ENCODE assay signal across 10 cellular contexts in the genomic region with DNA sequence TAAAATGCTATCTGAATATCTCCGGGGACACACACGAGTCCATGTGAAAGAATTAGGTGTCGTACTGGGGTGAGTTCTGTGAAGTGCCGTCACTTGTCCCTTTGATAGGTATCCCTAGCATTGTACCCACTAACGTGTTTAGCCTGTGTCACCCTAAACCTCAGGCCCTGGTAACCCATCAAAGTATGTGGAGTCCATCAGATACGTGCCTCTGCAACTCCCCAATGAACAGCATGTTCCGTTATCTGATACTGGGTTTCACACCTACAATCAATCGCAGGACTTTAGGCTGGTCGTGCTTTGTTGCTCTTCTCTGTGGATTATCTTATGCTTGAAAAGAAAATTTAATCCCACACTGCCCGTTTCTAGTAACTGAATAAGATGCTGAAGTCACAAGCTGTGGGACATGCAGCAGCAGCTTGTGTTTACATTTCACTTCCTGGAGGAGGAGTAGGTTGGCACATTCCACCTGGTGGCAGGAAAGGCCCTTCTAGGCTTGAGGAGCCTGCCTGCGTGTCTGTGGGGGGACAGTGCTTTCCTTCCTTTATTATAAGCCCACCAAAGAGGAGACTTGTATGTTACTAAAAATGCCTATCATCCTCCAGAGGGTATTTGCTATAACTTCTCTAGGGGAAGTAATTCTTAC.
DNase-seq lines count a peak whose midpoint lies in the region; ATAC-seq and TF ChIP-seq lines count a peak whose summit lies in the region.
"Had no signal": no experiment of that assay in that cellular context is flagged by ENCODE, and none has a peak within 500 bp of the region (broad histone marks: within the 10 kb centered on the region; RNA-seq: fewer than 3 reads in every experiment).

No MANE protein-coding gene starts in this region.

- H3K4me1 Mint-ChIP-seq in CD8-positive, alpha-beta memory T cell = peaks cover 13 to 24% (median 19%) of the 10 kb centered on the region in 3 donors
- peaks cover 14% of the 10 kb centered on the region for H3K4me1 Mint-ChIP-seq in nephron progenitor cell

- H3K27ac ChIP-seq in CD8-positive, alpha-beta memory T cell (ENCODE audit: low read depth, low read length) = peak overlapping the region; percentile 45
- peak overlapping the region; percentile 61 for H3K27ac ChIP-seq in cingulate gyrus (ENCODE audit: low read depth, low read length)

- no peak for ATAC-seq in HG03108 (IDR thresholded peaks at IDR 0.05; ENCODE audit: unreplicated experiment)

- no peaks in the 10 kb centered on the region for H3K4me1 ChIP-seq in CD8-positive, alpha-beta memory T cell (ENCODE audit: insufficient read depth, low read length)

- H3K36me3 Mint-ChIP-seq in CD8-positive, alpha-beta memory T cell = peaks cover 17 to 50% (median 35%) of the 10 kb centered on the region in 3 donors
- H3K36me3 Mint-ChIP-seq in nephron progenitor cell (ENCODE audit: low read depth) = peaks cover 52% of the 10 kb centered on the region

- peak overlapping the region in 5 of 7 donors; percentile 0 to 78 (median 23) for H3K4me3 Mint-ChIP-seq in CD8-positive, alpha-beta memory T cell
- H3K4me3 Mint-ChIP-seq in nephron progenitor cell = no peak overlapping the region

- H3K36me3 ChIP-seq in CD8-positive, alpha-beta memory T cell (ENCODE audit: insufficient read depth, low read length) = no peaks in the 10 kb centered on the region

- no peak for TF ChIP-seq CTCF in nephron progenitor cell (IDR thresholded peaks at IDR 0.05)

- POLR2A ChIA-PET in CD8-positive, alpha-beta memory T cell (lab: Charles Lee) = no interaction called here

- no peaks in the 10 kb centered on the region for H3K9me3 ChIP-seq in CD8-positive, alpha-beta memory T cell (ENCODE audit: low read length)

- no peaks in the 10 kb centered on the region for H3K27me3 Mint-ChIP-seq in CD8-positive, alpha-beta memory T cell
- H3K27me3 Mint-ChIP-seq in nephron progenitor cell (ENCODE audit: low read depth, poor library complexity) = peaks cover 4% of the 10 kb centered on the region

- no peak overlapping the region for H3K4me3 ChIP-seq in CD8-positive, alpha-beta memory T cell (ENCODE audit: low read length)

- no peaks in the 10 kb centered on the region for H3K27me3 ChIP-seq in CD8-positive, alpha-beta memory T cell (ENCODE audit: insufficient read depth, low read length, poor library complexity, severe bottlenecking)

- CTCF ChIA-PET in CD8-positive, alpha-beta memory T cell (lab: Charles Lee) = no interaction called here

- peak overlapping the region; percentile 75 to 92 (median 89) for H3K27ac Mint-ChIP-seq in CD8-positive, alpha-beta memory T cell
- peak overlapping the region; percentile 93 for H3K27ac Mint-ChIP-seq in nephron progenitor cell

- in situ Hi-C loops in KBM-7 (cut with MboI; ENCODE audit: low pct_unique_long_range_greater_than_20kb, low sequenced_read_pairs) = no loop called here

- peaks cover 0 to 4% (median 0%) of the 10 kb centered on the region in 5 donors for H3K9me3 Mint-ChIP-seq in CD8-positive, alpha-beta memory T cell
- H3K9me3 Mint-ChIP-seq in nephron progenitor cell = peaks cover 39% of the 10 kb centered on the region

- DNase-seq in CD8-positive, alpha-beta memory T cell = peak in 2 of 5 donors; percentile 20 to 46
- DNase-seq in KBM-7 (peak; percentile 19), nephron progenitor cell (no peak)
- DNase-seq in stimulated activated CD4-positive, alpha-beta T cell treated with anti-CD3 and anti-CD28 coated beads, Interleukin-2, amount 100 ng/mL, for 48 hours = no peak
- no peak for DNase-seq in effector CD8-positive, alpha-beta T cell (lab: John Stamatoyannopoulos, UW)
- no peak for DNase-seq in activated CD8-positive, alpha-beta memory T cell treated with anti-CD3 and anti-CD28 coated beads, Interleukin-2, amount 50 U/mL, for 4 hours
- DNase-seq: GF-D8, OCI-M1 had no signal
